In the genomic region with DNA sequence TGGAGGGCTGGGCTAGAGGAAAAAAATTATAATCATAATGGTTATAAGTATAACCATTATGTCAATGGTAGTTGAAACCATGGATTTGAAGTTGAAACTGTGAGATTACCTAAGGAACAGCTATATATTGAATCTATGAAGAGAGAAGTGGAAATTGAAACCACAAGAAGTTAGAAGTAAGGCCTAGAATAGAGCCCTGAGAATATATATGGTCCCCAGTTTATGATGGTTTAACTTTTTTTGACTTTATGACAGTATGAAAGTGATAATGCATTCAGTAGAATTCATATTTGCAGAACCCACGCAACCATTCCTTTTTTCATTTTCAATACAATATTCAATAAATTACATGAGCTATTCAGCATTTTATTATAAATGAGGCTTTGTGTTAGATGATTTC, we compare ENCODE assay signal across 21 cellular contexts.
DNase-seq lines count a peak whose midpoint lies in the region; ATAC-seq lines count a peak whose summit lies in the region.
"Had no signal": no experiment of that assay in that cellular context is flagged by ENCODE, and none has a peak within 500 bp of the region (broad histone marks: within the 10 kb centered on the region; RNA-seq: fewer than 3 reads in every experiment).

No MANE protein-coding gene starts in this region.

- H3K36me3 Mint-ChIP-seq in activated T-cell treated with anti-CD3 and anti-CD28 coated beads, Interleukin-2, amount 50 U/mL, for 24 hours (ENCODE audit: low read depth) = peaks cover 90% of the 10 kb centered on the region
- peaks cover 10% of the 10 kb centered on the region for H3K36me3 Mint-ChIP-seq in activated naive CD8-positive, alpha-beta T cell

- ATAC-seq in GM19351 (IDR thresholded peaks at IDR 0.05; ENCODE audit: unreplicated experiment) (peak; percentile 41), HG02885 (IDR thresholded peaks at IDR 0.05; ENCODE audit: poor library complexity, unreplicated experiment) (peak; percentile 44)
- ATAC-seq: Panc1, sciatic nerve had no signal

- no peak overlapping the region for H3K4me3 Mint-ChIP-seq in activated T-cell treated with anti-CD3 and anti-CD28 coated beads, Interleukin-2, amount 50 U/mL, for 24 hours
- H3K4me3 Mint-ChIP-seq in activated naive CD8-positive, alpha-beta T cell = no peak overlapping the region
- H3K4me3 Mint-ChIP-seq: activated CD4-positive, alpha-beta T cell treated with anti-CD3 and anti-CD28 coated beads, Interleukin-2, amount 10 ng/mL, durations not matched to agents 24 days and 14 days; central memory CD8-positive, alpha-beta T cell; neural crest cell had no signal

- peaks cover 45% of the 10 kb centered on the region for H3K4me1 Mint-ChIP-seq in activated T-cell treated with anti-CD3 and anti-CD28 coated beads, Interleukin-2, amount 50 U/mL, for 24 hours (ENCODE audit: low read depth)
- peaks cover 37% of the 10 kb centered on the region for H3K4me1 Mint-ChIP-seq in activated naive CD8-positive, alpha-beta T cell (ENCODE audit: low read depth)

- peak overlapping the region; percentile 80 for H3K27ac Mint-ChIP-seq in activated T-cell treated with anti-CD3 and anti-CD28 coated beads, Interleukin-2, amount 50 U/mL, for 24 hours
- H3K27ac Mint-ChIP-seq in activated naive CD8-positive, alpha-beta T cell = peak overlapping the region; percentile 61

- no peak for DNase-seq in activated T-cell treated with anti-CD3 and anti-CD28 coated beads, Interleukin-2, amount 50 U/mL, for 24 hours
- DNase-seq in activated T-cell treated with anti-CD3 and anti-CD28 coated beads for 4 hours (no peak), NCI-H187 treated with DMSO at 0.1 percent for 48 hours (lab: John Stamatoyannopoulos, UW) (no peak), NOMO-1 (lab: John Stamatoyannopoulos, UW; ENCODE audit: unreplicated experiment in 2 of 2) (no peak), DMS153 (lab: John Stamatoyannopoulos, UW) (no peak)
- DNase-seq: activated CD4-positive, alpha-beta T cell treated with anti-CD3 and anti-CD28 coated beads, Interleukin-2, amount 10 ng/mL, durations not matched to agents 24 days and 14 days; activated gamma-delta T cell; aorta; DMS79 treated with DMSO at 0.1 percent for 48 hours; H7; NCI-H1092 treated with DMSO at 0.1 percent for 48 hours; NCI-H2081; posterior cingulate gyrus; trophoblast cell had no signal

- H3K27me3 Mint-ChIP-seq in activated T-cell treated with anti-CD3 and anti-CD28 coated beads, Interleukin-2, amount 50 U/mL, for 24 hours = no peaks in the 10 kb centered on the region
- no peaks in the 10 kb centered on the region for H3K27me3 Mint-ChIP-seq in activated naive CD8-positive, alpha-beta T cell
- H3K27me3 Mint-ChIP-seq: activated CD4-positive, alpha-beta T cell treated with anti-CD3 and anti-CD28 coated beads, Interleukin-2, amount 10 ng/mL, durations not matched to agents 24 days and 14 days; central memory CD8-positive, alpha-beta T cell had no signal

- no peaks in the 10 kb centered on the region for H3K9me3 Mint-ChIP-seq in activated T-cell treated with anti-CD3 and anti-CD28 coated beads, Interleukin-2, amount 50 U/mL, for 24 hours
- H3K9me3 Mint-ChIP-seq in activated naive CD8-positive, alpha-beta T cell (ENCODE audit: low read depth) = no peaks in the 10 kb centered on the region
- H3K9me3 Mint-ChIP-seq: activated CD4-positive, alpha-beta T cell treated with anti-CD3 and anti-CD28 coated beads, Interleukin-2, amount 10 ng/mL, durations not matched to agents 24 days and 14 days; central memory CD8-positive, alpha-beta T cell; neural crest cell had no signal
